In genomic region chr11:64231536-64231935, GRCh38 we compare ENCODE assay signal across 1 cellular context.
TF ChIP-seq lines count a peak whose summit lies in the region.

No MANE protein-coding gene starts in this region.

TF ChIP-seq in GM23338, 12 proteins besides CTCF, POLR2A, EP300 and RAD21 (continued from another document):
- TF ChIP-seq REST (IDR thresholded peaks at IDR 0.05; ENCODE audit: unreplicated experiment) (no peak), ZNF331 (CRISPR knock-in tag; IDR thresholded peaks at IDR 0.05; ENCODE audit: low read depth) (no peak), NANOG (IDR thresholded peaks at IDR 0.05; ENCODE audit: borderline replicate concordance) (no peak), EZH2 (IDR thresholded peaks at IDR 0.05; ENCODE audit: low read depth, unreplicated experiment) (no peak), ZNF114 (CRISPR knock-in tag; IDR thresholded peaks at IDR 0.05) (no peak), EZH2phosphoT487 (IDR thresholded peaks at IDR 0.05; ENCODE audit: unreplicated experiment) (no peak)
- TF ChIP-seq, protein P1, sequence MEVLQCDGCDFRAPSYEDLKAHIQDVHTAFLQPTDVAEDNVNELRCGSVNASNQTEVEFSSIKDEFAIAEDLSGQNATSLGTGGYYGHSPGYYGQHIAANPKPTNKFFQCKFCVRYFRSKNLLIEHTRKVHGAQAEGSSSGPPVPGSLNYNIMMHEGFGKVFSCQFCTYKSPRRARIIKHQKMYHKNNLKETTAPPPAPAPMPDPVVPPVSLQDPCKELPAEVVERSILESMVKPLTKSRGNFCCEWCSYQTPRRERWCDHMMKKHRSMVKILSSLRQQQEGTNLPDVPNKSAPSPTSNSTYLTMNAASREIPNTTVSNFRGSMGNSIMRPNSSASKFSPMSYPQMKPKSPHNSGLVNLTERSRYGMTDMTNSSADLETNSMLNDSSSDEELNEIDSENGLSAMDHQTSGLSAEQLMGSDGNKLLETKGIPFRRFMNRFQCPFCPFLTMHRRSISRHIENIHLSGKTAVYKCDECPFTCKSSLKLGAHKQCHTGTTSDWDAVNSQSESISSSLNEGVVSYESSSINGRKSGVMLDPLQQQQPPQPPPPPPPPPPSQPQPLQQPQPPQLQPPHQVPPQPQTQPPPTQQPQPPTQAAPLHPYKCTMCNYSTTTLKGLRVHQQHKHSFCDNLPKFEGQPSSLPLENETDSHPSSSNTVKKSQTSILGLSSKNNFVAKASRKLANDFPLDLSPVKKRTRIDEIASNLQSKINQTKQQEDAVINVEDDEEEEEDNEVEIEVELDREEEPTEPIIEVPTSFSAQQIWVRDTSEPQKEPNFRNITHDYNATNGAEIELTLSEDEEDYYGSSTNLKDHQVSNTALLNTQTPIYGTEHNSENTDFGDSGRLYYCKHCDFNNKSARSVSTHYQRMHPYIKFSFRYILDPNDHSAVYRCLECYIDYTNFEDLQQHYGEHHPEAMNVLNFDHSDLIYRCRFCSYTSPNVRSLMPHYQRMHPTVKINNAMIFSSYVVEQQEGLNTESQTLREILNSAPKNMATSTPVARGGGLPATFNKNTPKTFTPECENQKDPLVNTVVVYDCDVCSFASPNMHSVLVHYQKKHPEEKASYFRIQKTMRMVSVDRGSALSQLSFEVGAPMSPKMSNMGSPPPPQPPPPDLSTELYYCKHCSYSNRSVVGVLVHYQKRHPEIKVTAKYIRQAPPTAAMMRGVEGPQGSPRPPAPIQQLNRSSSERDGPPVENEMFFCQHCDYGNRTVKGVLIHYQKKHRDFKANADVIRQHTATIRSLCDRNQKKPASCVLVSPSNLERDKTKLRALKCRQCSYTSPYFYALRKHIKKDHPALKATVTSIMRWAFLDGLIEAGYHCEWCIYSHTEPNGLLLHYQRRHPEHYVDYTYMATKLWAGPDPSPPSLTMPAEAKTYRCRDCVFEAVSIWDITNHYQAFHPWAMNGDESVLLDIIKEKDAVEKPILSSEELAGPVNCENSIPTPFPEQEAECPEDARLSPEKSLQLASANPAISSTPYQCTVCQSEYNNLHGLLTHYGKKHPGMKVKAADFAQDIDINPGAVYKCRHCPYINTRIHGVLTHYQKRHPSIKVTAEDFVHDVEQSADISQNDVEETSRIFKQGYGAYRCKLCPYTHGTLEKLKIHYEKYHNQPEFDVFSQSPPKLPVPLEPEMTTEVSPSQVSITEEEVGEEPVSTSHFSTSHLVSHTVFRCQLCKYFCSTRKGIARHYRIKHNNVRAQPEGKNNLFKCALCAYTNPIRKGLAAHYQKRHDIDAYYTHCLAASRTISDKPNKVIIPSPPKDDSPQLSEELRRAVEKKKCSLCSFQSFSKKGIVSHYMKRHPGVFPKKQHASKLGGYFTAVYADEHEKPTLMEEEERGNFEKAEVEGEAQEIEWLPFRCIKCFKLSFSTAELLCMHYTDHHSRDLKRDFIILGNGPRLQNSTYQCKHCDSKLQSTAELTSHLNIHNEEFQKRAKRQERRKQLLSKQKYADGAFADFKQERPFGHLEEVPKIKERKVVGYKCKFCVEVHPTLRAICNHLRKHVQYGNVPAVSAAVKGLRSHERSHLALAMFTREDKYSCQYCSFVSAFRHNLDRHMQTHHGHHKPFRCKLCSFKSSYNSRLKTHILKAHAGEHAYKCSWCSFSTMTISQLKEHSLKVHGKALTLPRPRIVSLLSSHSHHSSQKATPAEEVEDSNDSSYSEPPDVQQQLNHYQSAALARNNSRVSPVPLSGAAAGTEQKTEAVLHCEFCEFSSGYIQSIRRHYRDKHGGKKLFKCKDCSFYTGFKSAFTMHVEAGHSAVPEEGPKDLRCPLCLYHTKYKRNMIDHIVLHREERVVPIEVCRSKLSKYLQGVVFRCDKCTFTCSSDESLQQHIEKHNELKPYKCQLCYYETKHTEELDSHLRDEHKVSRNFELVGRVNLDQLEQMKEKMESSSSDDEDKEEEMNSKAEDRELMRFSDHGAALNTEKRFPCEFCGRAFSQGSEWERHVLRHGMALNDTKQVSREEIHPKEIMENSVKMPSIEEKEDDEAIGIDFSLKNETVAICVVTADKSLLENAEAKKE (CRISPR knock-in tag; IDR thresholded peaks at IDR 0.05) = no peak
